ENCODE assay signal across 1 cellular context in genomic region chr1:143720087-143721023, GRCh38.
TF ChIP-seq lines count a peak whose summit lies in the region.

No MANE protein-coding gene starts in this region.

TF ChIP-seq in GM12878, 131 proteins besides CTCF, POLR2A, EP300 and RAD21 (continued from another document):
- TF ChIP-seq, protein P1, sequence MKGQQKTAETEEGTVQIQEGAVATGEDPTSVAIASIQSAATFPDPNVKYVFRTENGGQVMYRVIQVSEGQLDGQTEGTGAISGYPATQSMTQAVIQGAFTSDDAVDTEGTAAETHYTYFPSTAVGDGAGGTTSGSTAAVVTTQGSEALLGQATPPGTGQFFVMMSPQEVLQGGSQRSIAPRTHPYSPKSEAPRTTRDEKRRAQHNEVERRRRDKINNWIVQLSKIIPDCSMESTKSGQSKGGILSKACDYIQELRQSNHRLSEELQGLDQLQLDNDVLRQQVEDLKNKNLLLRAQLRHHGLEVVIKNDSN (IDR thresholded peaks at IDR 0.05; ENCODE audit: borderline replicate concordance, extremely low read length, insufficient read depth, low read depth, low read length), result no peak
- TF ChIP-seq GATAD2B (conservative IDR thresholded peaks at IDR 0.05; ENCODE audit: low read depth) (no peak), ESRRA (IDR thresholded peaks at IDR 0.05; ENCODE audit: low read length) (no peak), CEBPB (IDR thresholded peaks at IDR 0.05; ENCODE audit: borderline replicate concordance in 1 of 2, low read depth in 2 of 2, low read length in 2 of 2) (no peak), YY1 (IDR thresholded peaks at IDR 0.05; ENCODE audit: low read depth, low read length) (no peak), JUNB (IDR thresholded peaks at IDR 0.05) (no peak), KLF5 (IDR thresholded peaks at IDR 0.05; ENCODE audit: partially characterized antibody) (no peak), RCOR1 (conservative IDR thresholded peaks at IDR 0.05; ENCODE audit: low read depth, low read length) (no peak), ZBTB4 (CRISPR knock-in tag; IDR thresholded peaks at IDR 0.05) (no peak), SMARCA5 (IDR thresholded peaks at IDR 0.05) (no peak), POU2F2 (IDR thresholded peaks at IDR 0.05; ENCODE audit: borderline replicate concordance, low read depth, low read length) (no peak), NBN (IDR thresholded peaks at IDR 0.05) (no peak)
- TF ChIP-seq, protein P2, sequence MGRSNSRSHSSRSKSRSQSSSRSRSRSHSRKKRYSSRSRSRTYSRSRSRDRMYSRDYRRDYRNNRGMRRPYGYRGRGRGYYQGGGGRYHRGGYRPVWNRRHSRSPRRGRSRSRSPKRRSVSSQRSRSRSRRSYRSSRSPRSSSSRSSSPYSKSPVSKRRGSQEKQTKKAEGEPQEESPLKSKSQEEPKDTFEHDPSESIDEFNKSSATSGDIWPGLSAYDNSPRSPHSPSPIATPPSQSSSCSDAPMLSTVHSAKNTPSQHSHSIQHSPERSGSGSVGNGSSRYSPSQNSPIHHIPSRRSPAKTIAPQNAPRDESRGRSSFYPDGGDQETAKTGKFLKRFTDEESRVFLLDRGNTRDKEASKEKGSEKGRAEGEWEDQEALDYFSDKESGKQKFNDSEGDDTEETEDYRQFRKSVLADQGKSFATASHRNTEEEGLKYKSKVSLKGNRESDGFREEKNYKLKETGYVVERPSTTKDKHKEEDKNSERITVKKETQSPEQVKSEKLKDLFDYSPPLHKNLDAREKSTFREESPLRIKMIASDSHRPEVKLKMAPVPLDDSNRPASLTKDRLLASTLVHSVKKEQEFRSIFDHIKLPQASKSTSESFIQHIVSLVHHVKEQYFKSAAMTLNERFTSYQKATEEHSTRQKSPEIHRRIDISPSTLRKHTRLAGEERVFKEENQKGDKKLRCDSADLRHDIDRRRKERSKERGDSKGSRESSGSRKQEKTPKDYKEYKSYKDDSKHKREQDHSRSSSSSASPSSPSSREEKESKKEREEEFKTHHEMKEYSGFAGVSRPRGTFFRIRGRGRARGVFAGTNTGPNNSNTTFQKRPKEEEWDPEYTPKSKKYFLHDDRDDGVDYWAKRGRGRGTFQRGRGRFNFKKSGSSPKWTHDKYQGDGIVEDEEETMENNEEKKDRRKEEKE (IDR thresholded peaks at IDR 0.05), result no peak
